ENCODE assay signal across 17 cellular contexts in genomic region chr2:217919204-217919603, GRCh38.
A peak's percentile ranks its signal among the peaks of the same experiment; 100 is the strongest.
DNase-seq lines count a peak whose midpoint lies in the region; ATAC-seq and TF ChIP-seq lines count a peak whose summit lies in the region.
"Had no signal": no experiment of that assay in that cellular context is flagged by ENCODE, and none has a peak within 500 bp of the region (broad histone marks: within the 10 kb centered on the region; RNA-seq: fewer than 3 reads in every experiment).

No MANE protein-coding gene starts in this region.

- no peaks in the 10 kb centered on the region for H4K20me1 ChIP-seq in mammary epithelial cell (ENCODE audit: insufficient read depth, low read length)

- H3K27ac ChIP-seq in breast epithelium (peak overlapping the region; percentile 91 to 95), mammary epithelial cell (ENCODE audit: insufficient read depth, low read depth, low read length) (no peak overlapping the region), right atrium auricular region (peak overlapping the region; percentile 96 to 99), psoas muscle (peak overlapping the region; percentile 97)
- H3K27ac ChIP-seq: neutrophil had no signal

- 38% methylated on average over 8 of the region's 8 CpGs for WGBS in mammary epithelial cell (ENCODE audit: low coverage, missing lambda C conversion rate)
- 89 to 94% (median 92%) methylated on average over 8 of the region's 8 CpGs for WGBS in psoas muscle, 3 donors

- no peaks in the 10 kb centered on the region for H3K36me3 ChIP-seq in breast epithelium
- H3K36me3 ChIP-seq in mammary epithelial cell (ENCODE audit: insufficient read depth, low read length) = no peaks in the 10 kb centered on the region
- peaks cover 41% of the 10 kb centered on the region for H3K36me3 ChIP-seq in right atrium auricular region
- H3K36me3 ChIP-seq in psoas muscle (ENCODE audit: insufficient read depth in 1 of 2, low read depth in 1 of 2) = peaks cover 0 to 5% of the 10 kb centered on the region in 2 donors
- H3K36me3 ChIP-seq: neutrophil had no signal

- ATAC-seq in psoas muscle = no peak
- ATAC-seq in GM18868 (IDR thresholded peaks at IDR 0.05; ENCODE audit: unreplicated experiment) = no peak
- ATAC-seq: GM12878; HCT116; K562; stimulated activated naive B cell treated with anti-CD40 and anti-IgM and Interleukin-4, amounts not matched to agents 10 μg/mL and 1 μg/mL and 100 μg/mL, for 72 hours had no signal

- no peak overlapping the region for H3K4me2 ChIP-seq in mammary epithelial cell (ENCODE audit: insufficient read depth, low read depth, low read length)

- no TSS peak for BruUV-seq in mammary epithelial cell (replicated peaks; lab: Mats Ljungman, UMichigan)

- H3K9me3 ChIP-seq in breast epithelium (no peaks in the 10 kb centered on the region), mammary epithelial cell (replicated peaks; ENCODE audit: insufficient read depth, low read length) (no peaks in the 10 kb centered on the region), right atrium auricular region (no peaks in the 10 kb centered on the region), psoas muscle (no peaks in the 10 kb centered on the region)
- H3K9me3 ChIP-seq: neutrophil had no signal

- intact Hi-C loops in breast epithelium (cut with DNase I; ENCODE audit: low total_unique reads) (no loop called here), mammary epithelial cell (cut with micrococcal nuclease) (no loop called here), psoas muscle (cut with DNase I) (no loop called here)

- no peak overlapping the region for H2AFZ ChIP-seq in mammary epithelial cell (ENCODE audit: low read depth, low read length)

- H3K4me1 ChIP-seq in breast epithelium = peaks cover 31 to 34% of the 10 kb centered on the region in 2 donors
- H3K4me1 ChIP-seq in mammary epithelial cell (ENCODE audit: insufficient read depth, low read length) = no peaks in the 10 kb centered on the region
- H3K4me1 ChIP-seq in right atrium auricular region = peaks cover 0 to 100% of the 10 kb centered on the region in 2 donors
- peaks cover 93% of the 10 kb centered on the region for H3K4me1 ChIP-seq in psoas muscle

- H3K27me3 ChIP-seq in breast epithelium (no peaks in the 10 kb centered on the region), mammary epithelial cell (ENCODE audit: insufficient read depth, low read length) (no peaks in the 10 kb centered on the region), right atrium auricular region (no peaks in the 10 kb centered on the region), psoas muscle (ENCODE audit: insufficient read depth in 3 of 3, low read length in 2 of 3) (no peaks in the 10 kb centered on the region)
- H3K27me3 ChIP-seq: neutrophil had no signal

- TF ChIP-seq CTCF in breast epithelium (IDR thresholded peaks at IDR 0.05) (no peak), mammary epithelial cell (conservative IDR thresholded peaks at IDR 0.05 in 1 of 2, IDR thresholded peaks at IDR 0.05 in 1 of 2; ENCODE audit: extremely low read depth in 1 of 2, insufficient read depth in 1 of 2, low read depth in 1 of 2, low read length in 2 of 2) (no peak), right atrium auricular region (IDR thresholded peaks at IDR 0.05) (no peak), psoas muscle (IDR thresholded peaks at IDR 0.05) (no peak)

- dilution Hi-C loops in mammary epithelial cell (cut with HindIII; ENCODE audit: low sequenced_read_pairs) = no loop called here

- CTCF ChIA-PET in mammary epithelial cell (lab: Charles Lee; ENCODE audit: low non-redundant PET) = no interaction called here

- no peak for DNase-seq in breast epithelium (ENCODE audit: low spot score in 2 of 2)
- DNase-seq in mammary epithelial cell = no peak
- DNase-seq in right atrium auricular region (ENCODE audit: low spot score) = no peak
- DNase-seq in psoas muscle = peak; percentile 12 to 46
- DNase-seq in T-helper 9 cell = no peak
- no peak for DNase-seq in NCI-H2227 (lab: John Stamatoyannopoulos, UW; ENCODE audit: unreplicated experiment)
- DNase-seq in RPMI8226 = no peak
- DNase-seq: activated CD4-positive, alpha-beta T cell treated with anti-CD3 and anti-CD28 coated beads, Interleukin-2, amount 10 ng/mL, durations not matched to agents 24 days and 14 days; NK-92 treated with Interleukin-12 subunit alpha and Interleukin-12 subunit beta, amount 100 ng/mL, for 24 hours; stimulated activated CD4-positive, alpha-beta T cell treated with anti-CD3 and anti-CD28 coated beads, Interleukin-2, amount 100 ng/mL, for 24 hours; stimulated activated naive B cell treated with anti-CD40 and anti-IgM and Interleukin-4, amounts not matched to agents 10 μg/mL and 1 μg/mL and 100 μg/mL, for 72 hours; SW 1271 had no signal

- H3K4me3 ChIP-seq in breast epithelium (peak overlapping the region in 1 of 3 donors; percentile 32), mammary epithelial cell (replicated peaks in 1 of 3; ENCODE audit: insufficient read depth in 1 of 3, low read depth in 2 of 3, low read length in 3 of 3) (no peak overlapping the region), right atrium auricular region (no peak overlapping the region), psoas muscle (no peak overlapping the region)
- H3K4me3 ChIP-seq: GM12878, K562 had no signal

- no peak for TF ChIP-seq POLR2A in breast epithelium (IDR thresholded peaks at IDR 0.05)

- no peaks in the 10 kb centered on the region for H3K79me2 ChIP-seq in mammary epithelial cell (ENCODE audit: insufficient read depth, low read length)

- no peak overlapping the region for H3K9ac ChIP-seq in mammary epithelial cell (ENCODE audit: insufficient read depth, low read length)

- in situ Hi-C loops in mammary epithelial cell (cut with MboI; ENCODE audit: low sequenced_read_pairs in 2 of 2) = no loop called here

Comparison
In these comparisons a context has a peak if more than half of its experiments do, and no peak if none do; other contexts are left out.
1. DNase-seq: peak in psoas muscle (2 of 2); none in breast epithelium (0 of 2), mammary epithelial cell (single experiment), right atrium auricular region (single experiment), T-helper 9 cell (single experiment), NCI-H2227 (single experiment) and RPMI8226 (single experiment).